ENCODE assay signal across 15 cellular contexts in the genomic region with DNA sequence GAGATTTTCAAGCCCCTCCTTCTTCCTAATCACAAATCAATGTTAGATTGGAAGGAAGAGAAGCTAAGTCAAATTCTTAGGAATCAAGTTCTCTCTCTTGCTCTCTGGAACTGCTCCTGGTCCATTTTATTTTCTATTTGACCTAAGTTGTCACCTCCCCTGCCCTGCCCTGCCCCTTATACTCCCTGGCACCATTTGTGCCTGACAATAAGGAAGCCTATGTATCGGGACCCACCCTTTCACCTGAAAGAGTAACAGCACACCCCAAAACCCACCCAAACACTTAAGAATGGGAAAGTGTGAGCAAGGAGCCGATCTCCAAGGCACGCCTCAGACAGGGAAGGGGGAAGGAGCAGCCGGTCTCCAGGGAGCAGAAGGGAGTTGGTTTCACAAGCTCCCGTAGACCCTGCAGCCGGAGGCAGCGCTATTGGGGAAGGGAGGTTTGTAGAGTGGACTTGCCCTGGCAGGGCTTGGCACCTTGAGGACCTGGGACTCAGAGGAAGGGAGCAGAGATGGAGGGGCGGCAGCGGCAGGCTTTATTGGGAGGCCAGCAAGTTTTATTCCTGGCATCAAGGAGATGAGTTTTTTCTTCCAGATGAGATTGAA. TPM values are rescaled to one million over a fixed set of nuclear protein-coding genes. Genes with fewer than 3 reads are reported as not detected.
DNase-seq lines count a peak whose midpoint lies in the region; ATAC-seq, FAIRE-seq and TF ChIP-seq lines count a peak whose summit lies in the region.
"Had no signal": no experiment of that assay in that cellular context is flagged by ENCODE, and none has a peak within 500 bp of the region (broad histone marks: within the 10 kb centered on the region; RNA-seq: fewer than 3 reads in every experiment).

No MANE protein-coding gene starts in this region.

- no peak for TF ChIP-seq POLR2A in body of pancreas (IDR thresholded peaks at IDR 0.05)

- no peak for FAIRE-seq in RCC 7860 (lab: Jason Lieb, UNC)
- FAIRE-seq: G401.6 had no signal

- H3K9me3 ChIP-seq in body of pancreas: no peaks in the 10 kb centered on the region
- H3K9me3 ChIP-seq in right cardiac atrium (ENCODE audit: control insufficient read depth, low read length): no peaks in the 10 kb centered on the region
- H3K9me3 ChIP-seq: MG63, testis had no signal

- H3K27me3 ChIP-seq in body of pancreas: no peaks in the 10 kb centered on the region
- H3K27me3 ChIP-seq in right cardiac atrium (ENCODE audit: control insufficient read depth, insufficient read depth): no peaks in the 10 kb centered on the region
- H3K27me3 ChIP-seq: MG63, testis had no signal

- intact Hi-C loops in body of pancreas (cut with DNase I): no loop called here
- intact Hi-C loops in right cardiac atrium (cut with DNase I): no loop called here
- intact Hi-C loops in sciatic nerve (cut with DNase I): no loop called here

- no peak for TF ChIP-seq CTCF in body of pancreas (IDR thresholded peaks at IDR 0.05)

- ATAC-seq in body of pancreas (peak; percentile 28), right cardiac atrium (peak; percentile 67 to 68), sciatic nerve (peak; percentile 59)

- DNase-seq in AG20443 (ENCODE audit: low spot score): peak; percentile 41
- DNase-seq in body of pancreas: peak; percentile 49 to 62 (median 52)
- DNase-seq in right cardiac atrium: peak; percentile 75 to 87 (median 81)
- DNase-seq in sciatic nerve (ENCODE audit: low spot score): peak; percentile 66
- no peak for DNase-seq in COLO668 (lab: John Stamatoyannopoulos, UW; ENCODE audit: unreplicated experiment)
- DNase-seq in NCI-H526 treated with DMSO at 0.1 percent for 48 hours (lab: John Stamatoyannopoulos, UW): no peak
- DNase-seq in RCC 7860 (ENCODE audit: low spot score): no peak
- DNase-seq in ecto neural progenitor cell (ENCODE audit: low spot score): no peak
- DNase-seq: AML-193, MG63, NCI-H226, testis had no signal

- H3K4me3 ChIP-seq in body of pancreas: no peak overlapping the region
- peak overlapping the region; percentile 34 for H3K4me3 ChIP-seq in right cardiac atrium (ENCODE audit: low read length)
- H3K4me3 ChIP-seq: MG63, testis had no signal

- H3K27ac ChIP-seq in body of pancreas (peak overlapping the region; percentile 88 to 95 (median 94)), right cardiac atrium (ENCODE audit: low read length) (peak overlapping the region; percentile 15)
- H3K27ac ChIP-seq: VCaP had no signal

- no peaks in the 10 kb centered on the region for H3K36me3 ChIP-seq in body of pancreas (replicated peaks in 1 of 2; ENCODE audit: insufficient read depth in 1 of 2, low read depth in 2 of 2)
- H3K36me3 ChIP-seq: MG63 had no signal

- WGBS in body of pancreas, 2 donors: 9 to 16% methylated on average over 8 to 9 of the region's 9 CpGs
- 61% methylated on average over 9 of the region's 9 CpGs for WGBS in right cardiac atrium

- peaks cover 72% of the 10 kb centered on the region for H3K4me1 ChIP-seq in body of pancreas
- H3K4me1 ChIP-seq in right cardiac atrium (ENCODE audit: control insufficient read depth, insufficient read depth, low read length): peaks cover 3% of the 10 kb centered on the region

RNA-seq across cellular contexts. Expression of a gene that starts 1.6 kb away (rescaled TPM):
- total RNA-seq in body of pancreas (not detected), right cardiac atrium (1 to 10 TPM in 1 of 4 donors, not detected in 3; 1.1 TPM), sciatic nerve (not detected)
- polyA plus RNA-seq in right cardiac atrium: not detected
- total RNA-seq: omental fat pad had no signal

RNA-seq across cellular contexts. Expression of a gene that starts 15.1 kb away (rescaled TPM):
- total RNA-seq in body of pancreas: 10 to 100 TPM; 26.5 to 44.2 TPM
- total RNA-seq in right cardiac atrium: 10 to 100 TPM; 19.9 to 24.9 (median 20.3) TPM
- polyA plus RNA-seq in right cardiac atrium: 12.8 TPM
- 35.7 TPM for total RNA-seq in sciatic nerve

Comparison
In these comparisons a context has a peak if more than half of its experiments do, and no peak if none do; other contexts are left out.
1. DNase-seq: peak in AG20443 (single experiment), body of pancreas (4 of 4), right cardiac atrium (3 of 3) and sciatic nerve (single experiment); none in COLO668 (single experiment), NCI-H526 treated with DMSO at 0.1 percent for 48 hours (single experiment), RCC 7860 (single experiment) and ecto neural progenitor cell (single experiment).
2. Peak in every context shown above with its lines, with median percentiles within 50 percentile points of each other: ATAC-seq.